In the genomic region with DNA sequence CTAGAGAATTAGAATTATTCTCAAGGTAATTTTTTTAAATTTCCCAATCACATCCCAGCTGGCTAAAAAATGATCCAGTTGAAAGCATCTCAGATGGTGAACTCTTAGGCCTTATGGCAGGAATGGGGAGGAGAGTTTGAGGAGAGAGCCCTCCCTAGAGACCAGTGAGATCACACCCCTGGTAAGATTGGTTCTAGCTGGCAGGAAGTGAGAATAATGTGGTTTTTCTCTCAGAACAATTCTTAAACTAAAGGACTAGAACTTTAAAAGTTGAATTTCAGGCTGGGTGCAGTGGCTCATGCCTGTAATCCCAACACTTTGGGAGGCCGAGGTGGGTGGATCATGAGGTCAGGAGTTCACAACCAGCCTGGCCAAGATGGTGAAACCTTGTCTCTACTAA, we compare ENCODE assay signal across 15 cellular contexts.
A peak's percentile ranks its signal among the peaks of the same experiment; 100 is the strongest.
DNase-seq lines count a peak whose midpoint lies in the region; ATAC-seq, FAIRE-seq and TF ChIP-seq lines count a peak whose summit lies in the region.
"Had no signal": no experiment of that assay in that cellular context is flagged by ENCODE, and none has a peak within 500 bp of the region (broad histone marks: within the 10 kb centered on the region; RNA-seq: fewer than 3 reads in every experiment).

No MANE protein-coding gene starts in this region.

- BruUV-seq in K562 (replicated peaks; lab: Mats Ljungman, UMichigan), result no TSS peak

- peak overlapping the region; percentile 13; the same call in 1 of the 2 replicates for H2AFZ ChIP-seq in K562 (ENCODE audit: low read depth, low read length)

- no peaks in the 10 kb centered on the region for H3K79me2 ChIP-seq in K562 (ENCODE audit: control insufficient read depth, insufficient read depth, low read length)

- WGBS in K562 (ENCODE audit: insufficient coverage, low coverage, missing lambda C conversion rate), result 29% methylated on average over 1 of the region's 1 CpG

- intact Hi-C loops in K562 (cut with micrococcal nuclease), result no loop called here
- intact Hi-C loops in CD8-positive, alpha-beta T cell (cut with DNase I, micrococcal nuclease), result no loop called here
- intact Hi-C loops in tibial artery (cut with DNase I; ENCODE audit: low total_unique reads), result no loop called here

- H3K36me3 ChIP-seq in K562 (ENCODE audit: control insufficient read depth, insufficient read depth, low read length) (no peaks in the 10 kb centered on the region), tibial artery (no peaks in the 10 kb centered on the region)
- no peaks in the 10 kb centered on the region for H3K36me3 ChIP-seq in CD8-positive, alpha-beta T cell (ENCODE audit: insufficient read depth, low read length)

- DNase-seq in K562 (ENCODE audit: extremely low read depth in 1 of 4, low spot score in 3 of 4) (no peak), tibial artery (no peak)
- DNase-seq in CD8-positive, alpha-beta T cell, result no peak
- DNase-seq in stimulated activated CD4-positive, alpha-beta T cell treated with anti-CD3 and anti-CD28 coated beads, Interleukin-2, amount 100 ng/mL, for 48 hours, result no peak
- DNase-seq in activated T-cell treated with anti-CD3 and anti-CD28 coated beads, Interleukin-2, amount 50 U/mL, for 1 hour, result no peak
- DNase-seq: activated CD8-positive, alpha-beta memory T cell treated with anti-CD3 and anti-CD28 coated beads for 24 hours; NCI-H510A; RPMI8226 had no signal

- H3K36me3 Mint-ChIP-seq in CD8-positive, alpha-beta T cell, result no peaks in the 10 kb centered on the region
- H3K36me3 Mint-ChIP-seq: activated naive CD4-positive, alpha-beta T cell treated with anti-CD3 and anti-CD28 coated beads, Interleukin-2, amount 50 U/mL, for 24 hours; CD14-positive monocyte had no signal

- H3K4me3 Mint-ChIP-seq in CD8-positive, alpha-beta T cell, result no peak overlapping the region
- H3K4me3 Mint-ChIP-seq: activated naive CD4-positive, alpha-beta T cell treated with anti-CD3 and anti-CD28 coated beads, Interleukin-2, amount 50 U/mL, for 24 hours; CD14-positive monocyte had no signal

- in situ Hi-C loops in K562 (cut with MboI), result no loop called here

- H4K20me1 ChIP-seq in K562 (replicated peaks; ENCODE audit: control insufficient read depth, insufficient read depth, low read length), result no peaks in the 10 kb centered on the region

- H3K4me1 Mint-ChIP-seq in CD8-positive, alpha-beta T cell (ENCODE audit: low read depth), result no peaks in the 10 kb centered on the region
- H3K4me1 Mint-ChIP-seq: activated naive CD4-positive, alpha-beta T cell treated with anti-CD3 and anti-CD28 coated beads, Interleukin-2, amount 50 U/mL, for 24 hours; CD14-positive monocyte had no signal

- H3K4me1 ChIP-seq in K562 (replicated peaks in 1 of 2; ENCODE audit: control insufficient read depth in 2 of 2, insufficient read depth in 2 of 2, low read length in 2 of 2) (peaks cover 0 to 22% of the 10 kb centered on the region in 2 experiments; a peak in 3 of 5 replicates), tibial artery (no peaks in the 10 kb centered on the region)
- no peaks in the 10 kb centered on the region for H3K4me1 ChIP-seq in CD8-positive, alpha-beta T cell (ENCODE audit: insufficient read depth, low read length)

- no peak overlapping the region for H3K4me2 ChIP-seq in K562 (ENCODE audit: insufficient read depth, low read length)

- H3K9me3 ChIP-seq in K562 (replicated peaks; ENCODE audit: control insufficient read depth, insufficient read depth, low read depth, low read length), result peaks cover 5% of the 10 kb centered on the region
- H3K9me3 ChIP-seq in CD8-positive, alpha-beta T cell (ENCODE audit: low read length), result no peaks in the 10 kb centered on the region
- no peaks in the 10 kb centered on the region for H3K9me3 ChIP-seq in tibial artery

- H3K4me3 ChIP-seq in K562, result no peak overlapping the region
- no peak overlapping the region for H3K4me3 ChIP-seq in CD8-positive, alpha-beta T cell (ENCODE audit: low read depth, low read length)
- no peak overlapping the region for H3K4me3 ChIP-seq in tibial artery

- H3K27ac ChIP-seq in K562 (ENCODE audit: extremely low read depth, low read depth, low read length), result no peak overlapping the region
- H3K27ac ChIP-seq in CD8-positive, alpha-beta T cell (ENCODE audit: low read depth, low read length), result no peak overlapping the region
- H3K27ac ChIP-seq in tibial artery, result no peak overlapping the region
- H3K27ac ChIP-seq: HL-60 had no signal

- H3K9me1 ChIP-seq in K562 (ENCODE audit: control insufficient read depth, insufficient read depth, low read length), result no peaks in the 10 kb centered on the region

- H3K27me3 Mint-ChIP-seq in CD8-positive, alpha-beta T cell (ENCODE audit: low read depth), result peaks cover 5% of the 10 kb centered on the region

- TF ChIP-seq CTCF in K562 (IDR thresholded peaks at IDR 0.05 in 2 of 3, conservative IDR thresholded peaks at IDR 0.05 in 1 of 3; ENCODE audit: insufficient read depth in 2 of 3, low read depth in 1 of 3, low read length in 3 of 3), result no peak
- no peak for TF ChIP-seq CTCF in CD8-positive, alpha-beta T cell (IDR thresholded peaks at IDR 0.05)
- no peak for TF ChIP-seq CTCF in tibial artery (IDR thresholded peaks at IDR 0.05)

- no peak for FAIRE-seq in K562 (lab: Jason Lieb, UNC)
- FAIRE-seq: colon had no signal

- ATAC-seq in GM18520 (IDR thresholded peaks at IDR 0.05; ENCODE audit: unreplicated experiment), result peak; percentile 50
- peak; percentile 99 for ATAC-seq in GM21390 (IDR thresholded peaks at IDR 0.05; ENCODE audit: unreplicated experiment)
- ATAC-seq in HG03095 (IDR thresholded peaks at IDR 0.05; ENCODE audit: unreplicated experiment), result peak; percentile 66
- no peak; the same call in 2 of the 3 replicates for ATAC-seq in K562
- ATAC-seq in CD8-positive, alpha-beta T cell, result no peak

- CTCF ChIA-PET in K562 (lab: Yijun Ruan, JAX; ENCODE audit: low intra/inter-chr PET ratio), result no interaction called here
- CTCF ChIA-PET in CD8-positive, alpha-beta T cell (lab: Charles Lee), result no interaction called here

- TF ChIP-seq RAD21 in K562 (CRISPR knock-in tag; conservative IDR thresholded peaks at IDR 0.05 in 1 of 2, IDR thresholded peaks at IDR 0.05 in 1 of 2), result no peak

- H3K27me3 ChIP-seq in K562 (ENCODE audit: control insufficient read depth in 2 of 2, insufficient read depth in 2 of 2, low read length in 2 of 2) (no peaks in the 10 kb centered on the region), tibial artery (no peaks in the 10 kb centered on the region)
- no peaks in the 10 kb centered on the region for H3K27me3 ChIP-seq in CD8-positive, alpha-beta T cell (ENCODE audit: insufficient read depth, low read length)

- no peak overlapping the region for H3K27ac Mint-ChIP-seq in CD8-positive, alpha-beta T cell
- H3K27ac Mint-ChIP-seq: activated naive CD4-positive, alpha-beta T cell treated with anti-CD3 and anti-CD28 coated beads, Interleukin-2, amount 50 U/mL, for 24 hours; CD14-positive monocyte had no signal

- peaks cover 7% of the 10 kb centered on the region for H3K9me3 Mint-ChIP-seq in CD8-positive, alpha-beta T cell
- H3K9me3 Mint-ChIP-seq: activated naive CD4-positive, alpha-beta T cell treated with anti-CD3 and anti-CD28 coated beads, Interleukin-2, amount 50 U/mL, for 24 hours had no signal

- POLR2A ChIA-PET in K562 (lab: Yijun Ruan, JAX), result interaction anchor here (0.6 to 1.8 kb wide), 3 partner anchors 21 to 468 kb away, joined by 3 to 8 read pairs (median 3); no protein-coding TSS in a partner anchor
- POLR2A ChIA-PET in CD8-positive, alpha-beta T cell (lab: Charles Lee), result no interaction called here

- TF ChIP-seq POLR2A in K562 (conservative IDR thresholded peaks at IDR 0.05), result no peak

- no peak overlapping the region for H3K9ac ChIP-seq in K562 (ENCODE audit: insufficient read depth in 1 of 2, low read depth in 2 of 2, low read length in 2 of 2)

- TF ChIP-seq EP300 in K562 (IDR thresholded peaks at IDR 0.05; ENCODE audit: low read length), result no peak

TF ChIP-seq in K562, 482 proteins besides CTCF, POLR2A, EP300 and RAD21:
- TF ChIP-seq TGIF2 (CRISPR knock-in tag; IDR thresholded peaks at IDR 0.05) (no peak), NR1H2 (CRISPR knock-in tag; IDR thresholded peaks at IDR 0.05) (no peak), KAT8 (IDR thresholded peaks at IDR 0.05; ENCODE audit: low read depth) (no peak), DMBX1 (CRISPR knock-in tag; IDR thresholded peaks at IDR 0.05; ENCODE audit: borderline replicate concordance) (0 out of 2 replicates have a peak, but pooled peaks have one; percentile 33)
- TF ChIP-seq, protein P1, sequence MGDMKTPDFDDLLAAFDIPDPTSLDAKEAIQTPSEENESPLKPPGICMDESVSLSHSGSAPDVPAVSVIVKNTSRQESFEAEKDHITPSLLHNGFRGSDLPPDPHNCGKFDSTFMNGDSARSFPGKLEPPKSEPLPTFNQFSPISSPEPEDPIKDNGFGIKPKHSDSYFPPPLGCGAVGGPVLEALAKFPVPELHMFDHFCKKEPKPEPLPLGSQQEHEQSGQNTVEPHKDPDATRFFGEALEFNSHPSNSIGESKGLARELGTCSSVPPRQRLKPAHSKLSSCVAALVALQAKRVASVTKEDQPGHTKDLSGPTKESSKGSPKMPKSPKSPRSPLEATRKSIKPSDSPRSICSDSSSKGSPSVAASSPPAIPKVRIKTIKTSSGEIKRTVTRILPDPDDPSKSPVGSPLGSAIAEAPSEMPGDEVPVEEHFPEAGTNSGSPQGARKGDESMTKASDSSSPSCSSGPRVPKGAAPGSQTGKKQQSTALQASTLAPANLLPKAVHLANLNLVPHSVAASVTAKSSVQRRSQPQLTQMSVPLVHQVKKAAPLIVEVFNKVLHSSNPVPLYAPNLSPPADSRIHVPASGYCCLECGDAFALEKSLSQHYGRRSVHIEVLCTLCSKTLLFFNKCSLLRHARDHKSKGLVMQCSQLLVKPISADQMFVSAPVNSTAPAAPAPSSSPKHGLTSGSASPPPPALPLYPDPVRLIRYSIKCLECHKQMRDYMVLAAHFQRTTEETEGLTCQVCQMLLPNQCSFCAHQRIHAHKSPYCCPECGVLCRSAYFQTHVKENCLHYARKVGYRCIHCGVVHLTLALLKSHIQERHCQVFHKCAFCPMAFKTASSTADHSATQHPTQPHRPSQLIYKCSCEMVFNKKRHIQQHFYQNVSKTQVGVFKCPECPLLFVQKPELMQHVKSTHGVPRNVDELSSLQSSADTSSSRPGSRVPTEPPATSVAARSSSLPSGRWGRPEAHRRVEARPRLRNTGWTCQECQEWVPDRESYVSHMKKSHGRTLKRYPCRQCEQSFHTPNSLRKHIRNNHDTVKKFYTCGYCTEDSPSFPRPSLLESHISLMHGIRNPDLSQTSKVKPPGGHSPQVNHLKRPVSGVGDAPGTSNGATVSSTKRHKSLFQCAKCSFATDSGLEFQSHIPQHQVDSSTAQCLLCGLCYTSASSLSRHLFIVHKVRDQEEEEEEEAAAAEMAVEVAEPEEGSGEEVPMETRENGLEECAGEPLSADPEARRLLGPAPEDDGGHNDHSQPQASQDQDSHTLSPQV (IDR thresholded peaks at IDR 0.05), result 0 out of 2 replicates have a peak, but pooled peaks have one; percentile 17
- TF ChIP-seq, protein P2, sequence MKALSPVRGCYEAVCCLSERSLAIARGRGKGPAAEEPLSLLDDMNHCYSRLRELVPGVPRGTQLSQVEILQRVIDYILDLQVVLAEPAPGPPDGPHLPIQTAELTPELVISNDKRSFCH (CRISPR knock-in tag; IDR thresholded peaks at IDR 0.05), result no peak
- TF ChIP-seq, protein P2 (tag; IDR thresholded peaks at IDR 0.05), result 0 out of 2 replicates have a peak, but pooled peaks have one; percentile 9

Comparison
In these comparisons a context has a peak if more than half of its experiments do, and no peak if none do; other contexts are left out.
1. ATAC-seq: peak in GM18520 (single experiment), GM21390 (single experiment) and HG03095 (single experiment); none in K562 (single experiment) and CD8-positive, alpha-beta T cell (single experiment).